8 cellular contexts compared by ENCODE assay signal in genomic region chr22:20268289-20268349, GRCh38. TPM values are rescaled to one million over a fixed set of nuclear protein-coding genes. Genes with fewer than 3 reads are reported as not detected.
DNase-seq lines count a peak whose midpoint lies in the region; ATAC-seq and TF ChIP-seq lines count a peak whose summit lies in the region.

TSS of gene RTN4R (minus strand) at chr22:20268318. CDS start at chr22:20268092, 226 bp downstream.

- no peak for TF ChIP-seq CTCF in DOHH2 (IDR thresholded peaks at IDR 0.05; ENCODE audit: low read depth, low read length, poor library complexity, severe bottlenecking)
- no peak for TF ChIP-seq CTCF in gastroesophageal sphincter (IDR thresholded peaks at IDR 0.05)
- TF ChIP-seq CTCF in retinal pigment epithelial cell (conservative IDR thresholded peaks at IDR 0.05; ENCODE audit: low read depth, low read length): no peak

- H4K20me1 ChIP-seq in DOHH2 (ENCODE audit: control insufficient read depth, insufficient read depth, low read depth, low read length): no peaks in the 10 kb centered on the region

- H3K27me3 ChIP-seq in DOHH2 (ENCODE audit: control insufficient read depth, low read length) (peaks cover 8% of the 10 kb centered on the region; the same call in 1 of the 2 replicates), SJSA1 (replicated peaks) (peaks cover 16% of the 10 kb centered on the region), gastroesophageal sphincter (peaks cover 12% of the 10 kb centered on the region)

- H3K9me3 ChIP-seq in DOHH2 (ENCODE audit: control insufficient read depth, insufficient read depth, low read length): no peaks in the 10 kb centered on the region
- no peaks in the 10 kb centered on the region for H3K9me3 ChIP-seq in SJSA1 (replicated peaks)
- no peaks in the 10 kb centered on the region for H3K9me3 ChIP-seq in gastroesophageal sphincter

- ATAC-seq in gastroesophageal sphincter: no peak
- ATAC-seq in GM19455 (IDR thresholded peaks at IDR 0.05; ENCODE audit: unreplicated experiment): no peak

- H3K9me2 ChIP-seq in DOHH2 (replicated peaks; ENCODE audit: control insufficient read depth, low read length): no peaks in the 10 kb centered on the region

- peak within 1 kb of the TSS; percentile 36; the same call in 1 of the 2 replicates for H3K4me2 ChIP-seq in DOHH2 (ENCODE audit: low read length)

- no peak for TF ChIP-seq POLR2A in gastroesophageal sphincter (IDR thresholded peaks at IDR 0.05)

- peak within 1 kb of the TSS; percentile 17; the same call in 1 of the 2 replicates for H3K4me3 ChIP-seq in DOHH2 (ENCODE audit: low read length)
- H3K4me3 ChIP-seq in SJSA1: peak within 1 kb of the TSS; percentile 24
- peak within 1 kb of the TSS; percentile 1 to 60 for H3K4me3 ChIP-seq in gastroesophageal sphincter
- H3K4me3 ChIP-seq in retinal pigment epithelial cell (ENCODE audit: low read length): peak within 1 kb of the TSS; percentile 40

- in situ Hi-C loops in KBM-7 (cut with MboI; ENCODE audit: low pct_unique_long_range_greater_than_20kb, low sequenced_read_pairs): no loop called here

- no peak for TF ChIP-seq EP300 in gastroesophageal sphincter (IDR thresholded peaks at IDR 0.05)

- no peaks in the 10 kb centered on the region for H3K36me3 ChIP-seq in DOHH2 (ENCODE audit: control insufficient read depth, low read length)
- no peaks in the 10 kb centered on the region for H3K36me3 ChIP-seq in SJSA1
- H3K36me3 ChIP-seq in gastroesophageal sphincter: no peaks in the 10 kb centered on the region

- DNase-seq in SJSA1 (ENCODE audit: low read depth in 1 of 2, low spot score in 2 of 2) (no peak), retinal pigment epithelial cell (ENCODE audit: low read depth) (no peak), NCI-H345 (lab: John Stamatoyannopoulos, UW) (no peak), NCI-H510A (lab: John Stamatoyannopoulos, UW) (no peak), KBM-7 (no peak)

- no peaks in the 10 kb centered on the region for H3K4me1 ChIP-seq in DOHH2 (ENCODE audit: control insufficient read depth, low read length)
- H3K4me1 ChIP-seq in SJSA1 (replicated peaks): peaks cover 9% of the 10 kb centered on the region
- H3K4me1 ChIP-seq in gastroesophageal sphincter: peaks cover 0 to 19% (median 10%) of the 10 kb centered on the region in 3 donors

- WGBS in gastroesophageal sphincter (ENCODE audit: low coverage in 1 of 2), 2 donors: no CpG with 5 or more reads among the region's 12 CpGs

- H3K27ac ChIP-seq in DOHH2 (ENCODE audit: low read depth, low read length) (no peak within 1 kb of the TSS), SJSA1 (no peak within 1 kb of the TSS), gastroesophageal sphincter (peak within 1 kb of the TSS in 1 of 4 donors; percentile 52)

- no peaks in the 10 kb centered on the region for H3K79me2 ChIP-seq in DOHH2 (ENCODE audit: control insufficient read depth, low read length)

- no peaks in the 10 kb centered on the region for H3F3A ChIP-seq in DOHH2 (ENCODE audit: control insufficient read depth, insufficient read depth)

RNA-seq across cellular contexts. Expression of gene RTN4R, which starts in this region (rescaled TPM):
- total RNA-seq in SJSA1 (2014; rRNA removed; shearing (Covaris generic)): 0.05 TPM in 1 of 2 replicates, not detected in the other
- 1 to 10 TPM in 2 of 4 donors, not detected in 2; 1.3 to 2.4 TPM for total RNA-seq in gastroesophageal sphincter
